11 cellular contexts compared by ENCODE assay signal in the genomic region with DNA sequence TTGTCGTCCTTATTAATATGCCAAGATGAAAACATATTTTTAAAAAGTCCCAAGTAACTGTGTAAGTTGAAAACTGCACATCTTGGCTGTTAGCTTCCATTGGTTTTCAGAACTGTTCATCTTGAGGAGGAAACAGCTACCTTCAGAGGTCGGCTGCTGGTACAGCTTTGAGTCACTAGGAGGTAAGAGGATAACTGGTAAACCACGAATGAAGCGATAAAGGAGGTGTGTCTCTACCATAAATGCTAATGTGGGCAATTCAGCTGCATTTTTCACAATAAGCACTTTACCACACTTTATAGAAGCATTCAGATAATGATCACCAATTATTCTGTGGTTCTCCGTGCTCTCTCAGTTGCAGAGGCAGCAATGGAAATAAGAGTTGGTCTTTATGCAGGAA.
A peak's percentile ranks its signal among the peaks of the same experiment; 100 is the strongest.
DNase-seq lines count a peak whose midpoint lies in the region; ATAC-seq and TF ChIP-seq lines count a peak whose summit lies in the region.
"Had no signal": no experiment of that assay in that cellular context is flagged by ENCODE, and none has a peak within 500 bp of the region (broad histone marks: within the 10 kb centered on the region; RNA-seq: fewer than 3 reads in every experiment).

No MANE protein-coding gene starts in this region.

- peak overlapping the region; percentile 99 for H3K27ac Mint-ChIP-seq in T-helper 2 cell treated with Interferon-gamma antibody and Interleukin-4, amounts not matched to agents 5 μg/mL and 100 μg/mL, for 36 hours

- H3K9me3 Mint-ChIP-seq in T-helper 2 cell treated with Interferon-gamma antibody and Interleukin-4, amounts not matched to agents 5 μg/mL and 100 μg/mL, for 36 hours: peaks cover 6% of the 10 kb centered on the region

- H3K27ac ChIP-seq in gastroesophageal sphincter (peak overlapping the region in 2 of 4 donors; percentile 30 to 99), tibial nerve (no peak overlapping the region)
- H3K27ac ChIP-seq: PC-9 had no signal

- DNase-seq in A172 (ENCODE audit: low spot score) (peak; percentile 34), GM12865 (ENCODE audit: low read depth) (peak; percentile 70), epithelial cell of esophagus (ENCODE audit: low read depth) (peak; percentile 15), 8988T (no peak), tibial nerve (ENCODE audit: low spot score in 2 of 2) (no peak), hippocampal formation (lab: John Stamatoyannopoulos, UW) (no peak)
- DNase-seq in T-helper 2 cell treated with Interferon-gamma antibody and Interleukin-4, amounts not matched to agents 5 μg/mL and 100 μg/mL, for 36 hours (ENCODE audit: low spot score): peak; percentile 80

- H3K27me3 Mint-ChIP-seq in T-helper 2 cell treated with Interferon-gamma antibody and Interleukin-4, amounts not matched to agents 5 μg/mL and 100 μg/mL, for 36 hours (ENCODE audit: low read depth): peaks cover 9% of the 10 kb centered on the region

- H3K27me3 ChIP-seq in gastroesophageal sphincter (no peaks in the 10 kb centered on the region), tibial nerve (no peaks in the 10 kb centered on the region)
- H3K27me3 ChIP-seq: sigmoid colon had no signal

- peaks cover 0 to 9% (median 0%) of the 10 kb centered on the region in 3 donors for H3K4me1 ChIP-seq in gastroesophageal sphincter
- H3K4me1 ChIP-seq in tibial nerve: peaks cover 0 to 7% (median 6%) of the 10 kb centered on the region in 4 donors

- TF ChIP-seq POLR2A in gastroesophageal sphincter (IDR thresholded peaks at IDR 0.05) (no peak), tibial nerve (IDR thresholded peaks at IDR 0.05) (no peak)

- WGBS in gastroesophageal sphincter (ENCODE audit: low coverage in 1 of 2), 2 donors: 68 to 70% methylated on average over 5 of the region's 5 CpGs
- 68% methylated on average over 5 of the region's 5 CpGs for WGBS in tibial nerve, 2 donors

- peak overlapping the region; percentile 78 for H3K4me3 Mint-ChIP-seq in T-helper 2 cell treated with Interferon-gamma antibody and Interleukin-4, amounts not matched to agents 5 μg/mL and 100 μg/mL, for 36 hours
- H3K4me3 Mint-ChIP-seq: CD14-positive monocyte had no signal

- H3K9me3 ChIP-seq in gastroesophageal sphincter (no peaks in the 10 kb centered on the region), tibial nerve (peaks cover 0 to 3% (median 0%) of the 10 kb centered on the region in 4 donors)
- H3K9me3 ChIP-seq: sigmoid colon had no signal

- TF ChIP-seq EP300 in gastroesophageal sphincter (IDR thresholded peaks at IDR 0.05): no peak
- no peak for TF ChIP-seq EP300 in tibial nerve (IDR thresholded peaks at IDR 0.05)

- no peak for ATAC-seq in gastroesophageal sphincter

- peaks cover 41% of the 10 kb centered on the region for H3K4me1 Mint-ChIP-seq in T-helper 2 cell treated with Interferon-gamma antibody and Interleukin-4, amounts not matched to agents 5 μg/mL and 100 μg/mL, for 36 hours (ENCODE audit: low read depth)

- TF ChIP-seq CTCF in GM12865 (IDR thresholded peaks at IDR 0.05; ENCODE audit: insufficient read depth, low read depth, low read length, missing control alignments) (no peak), epithelial cell of esophagus (IDR thresholded peaks at IDR 0.05; ENCODE audit: insufficient read depth, low read depth, low read length, missing control alignments) (no peak), gastroesophageal sphincter (IDR thresholded peaks at IDR 0.05) (no peak), tibial nerve (IDR thresholded peaks at IDR 0.05) (no peak)

- H3K4me3 ChIP-seq in GM12865 (ENCODE audit: low read depth, low read length): no peak overlapping the region
- no peak overlapping the region for H3K4me3 ChIP-seq in epithelial cell of esophagus (ENCODE audit: low read length)
- no peak overlapping the region for H3K4me3 ChIP-seq in gastroesophageal sphincter
- H3K4me3 ChIP-seq in tibial nerve: no peak overlapping the region
- H3K4me3 ChIP-seq: PC-9 had no signal

- H3K36me3 Mint-ChIP-seq in T-helper 2 cell treated with Interferon-gamma antibody and Interleukin-4, amounts not matched to agents 5 μg/mL and 100 μg/mL, for 36 hours (ENCODE audit: low read depth): peaks cover 18% of the 10 kb centered on the region
- H3K36me3 Mint-ChIP-seq: CD14-positive monocyte had no signal

- H3K36me3 ChIP-seq in gastroesophageal sphincter (no peaks in the 10 kb centered on the region), tibial nerve (no peaks in the 10 kb centered on the region)
- H3K36me3 ChIP-seq: sigmoid colon had no signal

Comparison
In these comparisons a context has a peak if more than half of its experiments do, and no peak if none do; other contexts are left out.
1. DNase-seq: peak in A172 (single experiment), GM12865 (single experiment), T-helper 2 cell treated with Interferon-gamma antibody and Interleukin-4, amounts not matched to agents 5 μg/mL and 100 μg/mL, for 36 hours (single experiment) and epithelial cell of esophagus (single experiment); none in 8988T (single experiment), tibial nerve (0 of 2) and hippocampal formation (0 of 2).